In genomic region chr2:69608109-69608508, GRCh38 we compare ENCODE assay signal across 26 cellular contexts. TPM values are rescaled to one million over a fixed set of nuclear protein-coding genes. Genes with fewer than 3 reads are reported as not detected.
A peak's percentile ranks its signal among the peaks of the same experiment; 100 is the strongest.
DNase-seq lines count a peak whose midpoint lies in the region; ATAC-seq, FAIRE-seq and TF ChIP-seq lines count a peak whose summit lies in the region.
"Had no signal": no experiment of that assay in that cellular context is flagged by ENCODE, and none has a peak within 500 bp of the region (broad histone marks: within the 10 kb centered on the region; RNA-seq: fewer than 3 reads in every experiment).

No MANE protein-coding gene starts in this region.

- no peak overlapping the region for H2AFZ ChIP-seq in parathyroid adenoma

- H3K9me3 Mint-ChIP-seq in activated naive CD4-positive, alpha-beta T cell treated with anti-CD3 and anti-CD28 coated beads, Interleukin-2, amount 50 U/mL, for 24 hours, result peaks cover 4% of the 10 kb centered on the region
- peaks cover 11% of the 10 kb centered on the region for H3K9me3 Mint-ChIP-seq in chondrocyte (ENCODE audit: low read depth)
- H3K9me3 Mint-ChIP-seq in activated CD4-positive, alpha-beta T cell treated with anti-CD3 and anti-CD28 coated beads, Interleukin-2, amount 10 ng/mL, durations not matched to agents 7 days and 5 days, result peaks cover 16% of the 10 kb centered on the region

- no peaks in the 10 kb centered on the region for H3K36me3 ChIP-seq in parathyroid adenoma (ENCODE audit: control insufficient read depth, insufficient read depth, low read length)
- H3K36me3 ChIP-seq: BE2C, gastrocnemius medialis, neutrophil had no signal

- TF ChIP-seq CTCF in chondrocyte (IDR thresholded peaks at IDR 0.05) (no peak), parathyroid adenoma (IDR thresholded peaks at IDR 0.05) (no peak)

- H3K4me3 Mint-ChIP-seq in activated naive CD4-positive, alpha-beta T cell treated with anti-CD3 and anti-CD28 coated beads, Interleukin-2, amount 50 U/mL, for 24 hours, result peak overlapping the region; percentile 34
- no peak overlapping the region for H3K4me3 Mint-ChIP-seq in chondrocyte (ENCODE audit: unreplicated experiment)
- H3K4me3 Mint-ChIP-seq in activated CD4-positive, alpha-beta T cell treated with anti-CD3 and anti-CD28 coated beads, Interleukin-2, amount 10 ng/mL, durations not matched to agents 7 days and 5 days, result no peak overlapping the region
- H3K4me3 Mint-ChIP-seq: activated CD4-positive, alpha-beta T cell treated with anti-CD3 and anti-CD28 coated beads, Interleukin-2, amount 10 ng/mL, durations not matched to agents 24 days and 14 days had no signal

- H3K9me3 ChIP-seq in parathyroid adenoma (ENCODE audit: control insufficient read depth, low read length), result no peaks in the 10 kb centered on the region
- H3K9me3 ChIP-seq: BE2C, gastrocnemius medialis, neutrophil had no signal

- FAIRE-seq in GM19239 (lab: Jason Lieb, UNC), result peak; percentile 18

- peaks cover 46% of the 10 kb centered on the region for H3K36me3 Mint-ChIP-seq in activated naive CD4-positive, alpha-beta T cell treated with anti-CD3 and anti-CD28 coated beads, Interleukin-2, amount 50 U/mL, for 24 hours
- peaks cover 5% of the 10 kb centered on the region for H3K36me3 Mint-ChIP-seq in chondrocyte (ENCODE audit: low read depth)
- peaks cover 62% of the 10 kb centered on the region for H3K36me3 Mint-ChIP-seq in activated CD4-positive, alpha-beta T cell treated with anti-CD3 and anti-CD28 coated beads, Interleukin-2, amount 10 ng/mL, durations not matched to agents 7 days and 5 days (ENCODE audit: low read depth)

- peaks cover 89% of the 10 kb centered on the region for H3K4me1 Mint-ChIP-seq in activated naive CD4-positive, alpha-beta T cell treated with anti-CD3 and anti-CD28 coated beads, Interleukin-2, amount 50 U/mL, for 24 hours
- peaks cover 22% of the 10 kb centered on the region for H3K4me1 Mint-ChIP-seq in chondrocyte (ENCODE audit: low read depth)
- H3K4me1 Mint-ChIP-seq in activated CD4-positive, alpha-beta T cell treated with anti-CD3 and anti-CD28 coated beads, Interleukin-2, amount 10 ng/mL, durations not matched to agents 7 days and 5 days, result peaks cover 52% of the 10 kb centered on the region

- H3K27ac ChIP-seq in parathyroid adenoma, result no peak overlapping the region
- H3K27ac ChIP-seq: gastrocnemius medialis, HL-60, neutrophil had no signal

- ATAC-seq in HG03097 (IDR thresholded peaks at IDR 0.05; ENCODE audit: low FRiP score, unreplicated experiment), result no peak
- ATAC-seq: gastrocnemius medialis, Panc1 had no signal

- CTCF ChIA-PET in activated CD4-positive, alpha-beta T cell treated with anti-CD3 and anti-CD28 coated beads, Interleukin-2, amount 10 ng/mL, durations not matched to agents 7 days and 5 days (lab: Charles Lee), result no interaction called here

- H3K9ac ChIP-seq in parathyroid adenoma, result no peak overlapping the region

- peaks cover 46% of the 10 kb centered on the region for H3K4me1 ChIP-seq in parathyroid adenoma
- H3K4me1 ChIP-seq: BE2C had no signal

- no peak for DNase-seq in activated naive CD4-positive, alpha-beta T cell treated with anti-CD3 and anti-CD28 coated beads, Interleukin-2, amount 50 U/mL, for 16 hours
- DNase-seq in GM19239 (ENCODE audit: insufficient read length, low spot score), result no peak
- no peak for DNase-seq in chondrocyte (ENCODE audit: low spot score)
- DNase-seq in activated CD4-positive, alpha-beta T cell treated with anti-CD3 and anti-CD28 coated beads, Interleukin-2, amount 10 ng/mL, durations not matched to agents 7 days and 5 days, result no peak
- DNase-seq in ecto neural progenitor cell (ENCODE audit: low spot score), result no peak
- DNase-seq: activated CD4-positive, alpha-beta T cell treated with anti-CD3 and anti-CD28 coated beads, Interleukin-2, amount 10 ng/mL, durations not matched to agents 24 days and 14 days; activated CD8-positive, alpha-beta memory T cell treated with anti-CD3 and anti-CD28 coated beads, Interleukin-2, amount 50 U/mL, for 4 hours; activated gamma-delta T cell; BE2C; cortex of kidney; gastrocnemius medialis; H7; hippocampal formation; Karpas-422; NCI-H146; NCI-H2171; NCI-H524; stimulated activated CD8-positive, alpha-beta memory T cell treated with anti-CD3 and anti-CD28 coated beads, Interleukin-4, amount 100 ng/mL, for 48 hours; substantia nigra; T-helper 1 cell had no signal

- H3K4me2 ChIP-seq in parathyroid adenoma (ENCODE audit: low read length), result peak overlapping the region; percentile 31

- POLR2A ChIA-PET in activated CD4-positive, alpha-beta T cell treated with anti-CD3 and anti-CD28 coated beads, Interleukin-2, amount 10 ng/mL, durations not matched to agents 7 days and 5 days (lab: Charles Lee), result no interaction called here

- no peak overlapping the region for H3K4me3 ChIP-seq in parathyroid adenoma (ENCODE audit: low read depth, low read length)
- H3K4me3 ChIP-seq: gastrocnemius medialis had no signal

- H3K27me3 Mint-ChIP-seq in activated naive CD4-positive, alpha-beta T cell treated with anti-CD3 and anti-CD28 coated beads, Interleukin-2, amount 50 U/mL, for 24 hours, result no peaks in the 10 kb centered on the region
- no peaks in the 10 kb centered on the region for H3K27me3 Mint-ChIP-seq in chondrocyte (ENCODE audit: low read depth)
- H3K27me3 Mint-ChIP-seq in activated CD4-positive, alpha-beta T cell treated with anti-CD3 and anti-CD28 coated beads, Interleukin-2, amount 10 ng/mL, durations not matched to agents 7 days and 5 days, result no peaks in the 10 kb centered on the region
- H3K27me3 Mint-ChIP-seq: activated CD4-positive, alpha-beta T cell treated with anti-CD3 and anti-CD28 coated beads, Interleukin-2, amount 10 ng/mL, durations not matched to agents 24 days and 14 days had no signal

- H3K27ac Mint-ChIP-seq in activated naive CD4-positive, alpha-beta T cell treated with anti-CD3 and anti-CD28 coated beads, Interleukin-2, amount 50 U/mL, for 24 hours, result peak overlapping the region; percentile 87
- peak overlapping the region; percentile 25 for H3K27ac Mint-ChIP-seq in chondrocyte (ENCODE audit: unreplicated experiment)
- H3K27ac Mint-ChIP-seq in activated CD4-positive, alpha-beta T cell treated with anti-CD3 and anti-CD28 coated beads, Interleukin-2, amount 10 ng/mL, durations not matched to agents 7 days and 5 days, result no peak overlapping the region
- H3K27ac Mint-ChIP-seq: activated CD4-positive, alpha-beta T cell treated with anti-CD3 and anti-CD28 coated beads, Interleukin-2, amount 10 ng/mL, durations not matched to agents 24 days and 14 days had no signal

- peaks cover 83% of the 10 kb centered on the region for H3K79me2 ChIP-seq in parathyroid adenoma

- no peaks in the 10 kb centered on the region for H3K27me3 ChIP-seq in parathyroid adenoma (ENCODE audit: control insufficient read depth, insufficient read depth, low read length)
- H3K27me3 ChIP-seq: BE2C, gastrocnemius medialis, neutrophil had no signal

RNA-seq across cellular contexts. Expression of gene AAK1, which starts 35.4 kb away (rescaled TPM):
- 78.5 to 97.5 TPM (median 97.2 TPM) in 3 replicates for total RNA-seq in chondrocyte
- 100 to 1,000 TPM; 119 to 121 TPM for total RNA-seq in activated CD4-positive, alpha-beta T cell treated with anti-CD3 and anti-CD28 coated beads, Interleukin-2, amount 10 ng/mL, durations not matched to agents 7 days and 5 days
